In genomic region chr3:183080628-183081027, GRCh38 we compare ENCODE assay signal across 25 cellular contexts.
"Had no signal": no experiment of that assay in that cellular context is flagged by ENCODE, and none has a peak within 500 bp of the region (broad histone marks: within the 10 kb centered on the region; RNA-seq: fewer than 3 reads in every experiment).

No MANE protein-coding gene starts in this region.

- H3K4me1 ChIP-seq: gastrocnemius medialis, heart right ventricle, left lung, lower lobe of right lung had no signal

- ATAC-seq: esophagus mucosa, gastrocnemius medialis, heart right ventricle, left cardiac atrium, left lung, left ventricle myocardium superior, lower lobe of right lung, mucosa of descending colon had no signal

- H3K4me3 ChIP-seq: coronary artery, dorsolateral prefrontal cortex, esophagus squamous epithelium, gastrocnemius medialis, heart right ventricle, left lung, lower lobe of right lung, mucosa of descending colon had no signal

- DNase-seq: dermis blood vessel endothelial cell; dorsolateral prefrontal cortex; effector CD4-positive, alpha-beta T cell; effector memory CD4-positive, alpha-beta T cell; esophagus squamous epithelium; foreskin fibroblast; foreskin melanocyte; gastrocnemius medialis; glutamatergic neuron; head of caudate nucleus; heart right ventricle; hippocampal formation; left cardiac atrium; left lung; left ventricle myocardium superior; lower lobe of right lung; mesenchymal stem cell; mucosa of descending colon; naive B cell had no signal

- H3K9me3 ChIP-seq: gastrocnemius medialis, lower lobe of right lung had no signal

- H3K27ac ChIP-seq: coronary artery, dorsolateral prefrontal cortex, epithelial cell of prostate, esophagus squamous epithelium, gastrocnemius medialis, heart right ventricle, left lung, lower lobe of right lung had no signal

- H3K4me3 Mint-ChIP-seq: mesothelial cell of epicardium, naive B cell had no signal

- FAIRE-seq: islet of Langerhans, keratinocyte had no signal

- H3K27ac Mint-ChIP-seq: mesothelial cell of epicardium, naive B cell had no signal

- H3K27me3 Mint-ChIP-seq: naive B cell had no signal

- H3K4me1 Mint-ChIP-seq: mesothelial cell of epicardium had no signal

- H3K27me3 ChIP-seq: dorsolateral prefrontal cortex, esophagus squamous epithelium, gastrocnemius medialis, heart right ventricle, left lung had no signal
